7 cellular contexts compared by ENCODE assay signal in genomic region chr17:9021985-9022552, GRCh38. TPM values are rescaled to one million over a fixed set of nuclear protein-coding genes. Genes with fewer than 3 reads are reported as not detected.
DNase-seq lines count a peak whose midpoint lies in the region; ATAC-seq, FAIRE-seq and TF ChIP-seq lines count a peak whose summit lies in the region.

No MANE protein-coding gene starts in this region.

- FAIRE-seq in GM19239 (lab: Jason Lieb, UNC) (no peak), H1 (lab: Jason Lieb, UNC) (no peak)

- H3K23me2 ChIP-seq in H1 (ENCODE audit: low read depth, low read length), result peaks cover 18% of the 10 kb centered on the region; the same call in 1 of the 2 replicates

- H3K79me2 ChIP-seq in H1 (ENCODE audit: control insufficient read depth in 1 of 2, insufficient read depth in 2 of 2, low read length in 2 of 2), result no peaks in the 10 kb centered on the region

- H3K79me1 ChIP-seq in H1 (ENCODE audit: low read depth, low read length), result no peaks in the 10 kb centered on the region

- TF ChIP-seq CTCF in RWPE2 (IDR thresholded peaks at IDR 0.05; ENCODE audit: poor library complexity, severe bottlenecking) (no peak), H1 (IDR thresholded peaks at IDR 0.05; ENCODE audit: control extremely low read depth in 1 of 3, insufficient read depth in 1 of 3, low read depth in 1 of 3, low read length in 3 of 3) (no peak)

- peak overlapping the region; percentile 73 for H4K8ac ChIP-seq in H1 (ENCODE audit: extremely low read depth, insufficient read depth, low read length)

- POLR2A ChIA-PET in H1 (lab: Charles Lee; ENCODE audit: partially characterized antibody), result interaction anchor here (1.5 to 1.7 kb wide), 2 partner anchors 18 to 19 kb away, joined by 4 to 7 read pairs; no protein-coding TSS in a partner anchor

- no peak overlapping the region for H4K5ac ChIP-seq in H1 (ENCODE audit: insufficient read length, low read depth, low read length)

- H4K20me1 ChIP-seq in H1 (replicated peaks in 1 of 2; ENCODE audit: control insufficient read depth in 1 of 2, insufficient read depth in 2 of 2, low read length in 2 of 2), result peaks cover 2 to 9% of the 10 kb centered on the region in 2 experiments

- no peak overlapping the region for H2AFZ ChIP-seq in H1 (ENCODE audit: low read length)

- DNase-seq in GM19239 (ENCODE audit: insufficient read length, low spot score) (peak; percentile 20), RWPE2 (ENCODE audit: low spot score) (no peak), H1 (ENCODE audit: low read depth in 1 of 2, low spot score in 2 of 2) (peak in 1 of 2 experiments; percentile 73), AG08395 (ENCODE audit: low spot score) (no peak)

- H2BK120ac ChIP-seq in H1 (replicated peaks; ENCODE audit: low read depth, low read length), result no peak overlapping the region

- H3K36me3 ChIP-seq in RWPE2 (ENCODE audit: low read depth) (no peaks in the 10 kb centered on the region), H1 (ENCODE audit: control insufficient read depth in 2 of 4, insufficient read depth in 4 of 4, low read length in 3 of 4) (peaks cover 0 to 16% (median 0%) of the 10 kb centered on the region in 4 experiments; a peak in 1 of 8 replicates), muscle layer of colon (ENCODE audit: insufficient read depth, low read length) (no peaks in the 10 kb centered on the region)

- H3K27ac ChIP-seq in RWPE2 (ENCODE audit: poor library complexity, severe bottlenecking), result no peak overlapping the region
- no peak overlapping the region for H3K27ac ChIP-seq in H1 (ENCODE audit: low read depth, low read length)
- peak overlapping the region; percentile 52 for H3K27ac ChIP-seq in muscle layer of colon (ENCODE audit: low read depth, low read length)

- CTCF ChIA-PET in H1 (lab: Charles Lee; ENCODE audit: partially characterized antibody), result interaction anchor here (4.0 to 4.5 kb wide), 2 partner anchors 18 to 25 kb away, joined by 35 to 38 read pairs; no protein-coding TSS in a partner anchor

- 2% methylated on average over 27 of the region's 76 CpGs; no CpG with 5 or more reads in 1 of the 2 experiments for WGBS in H1 (ENCODE audit: extremely low coverage in 1 of 2, insufficient coverage in 1 of 2, insufficient read length in 1 of 2, insufficient replicate concordance in 2 of 2, low coverage in 1 of 2, low lambda C conversion rate in 2 of 2, missing lambda C conversion rate in 1 of 2), 2 experiments

- no peak overlapping the region for H4K91ac ChIP-seq in H1 (replicated peaks; ENCODE audit: insufficient read length, low read length)

- H3K4me1 ChIP-seq in RWPE2 (ENCODE audit: insufficient read depth, poor library complexity, severe bottlenecking), result no peaks in the 10 kb centered on the region
- H3K4me1 ChIP-seq in H1 (replicated peaks in 1 of 4; ENCODE audit: control insufficient read depth in 3 of 4, insufficient read depth in 4 of 4, low read length in 3 of 4), result peaks cover 10 to 28% (median 18%) of the 10 kb centered on the region in 4 experiments
- peaks cover 9% of the 10 kb centered on the region for H3K4me1 ChIP-seq in muscle layer of colon (ENCODE audit: insufficient read depth, low read length)

- TF ChIP-seq RAD21 in H1 (IDR thresholded peaks at IDR 0.05 in 1 of 2, conservative IDR thresholded peaks at IDR 0.05 in 1 of 2; ENCODE audit: low read depth in 2 of 2, low read length in 2 of 2), result no peak

- peak; percentile 70 for ATAC-seq in RWPE2 (ENCODE audit: low read depth)
- ATAC-seq in GM19328 (IDR thresholded peaks at IDR 0.05; ENCODE audit: unreplicated experiment), result no peak
- ATAC-seq in GM21515 (IDR thresholded peaks at IDR 0.05; ENCODE audit: unreplicated experiment), result no peak

- no peaks in the 10 kb centered on the region for H3K9me3 ChIP-seq in RWPE2 (ENCODE audit: severe bottlenecking)
- no peaks in the 10 kb centered on the region for H3K9me3 ChIP-seq in H1 (ENCODE audit: insufficient read depth in 2 of 2, low read depth in 1 of 2, low read length in 1 of 2)
- no peaks in the 10 kb centered on the region for H3K9me3 ChIP-seq in muscle layer of colon (ENCODE audit: low read length)

- H3K4ac ChIP-seq in H1 (replicated peaks; ENCODE audit: insufficient read length, low read depth, low read length), result no peak overlapping the region

- H3K9ac ChIP-seq in H1 (replicated peaks in 1 of 4; ENCODE audit: extremely low read depth in 1 of 4, low read depth in 3 of 4, low read length in 3 of 4) (no peak overlapping the region), muscle layer of colon (ENCODE audit: low read length) (no peak overlapping the region)

- TF ChIP-seq EP300 in H1 (IDR thresholded peaks at IDR 0.05; ENCODE audit: borderline replicate concordance in 1 of 2, low read depth in 2 of 2, low read length in 2 of 2), result no peak

- H2AK5ac ChIP-seq in H1 (ENCODE audit: low read depth, low read length), result no peak overlapping the region

- H2BK15ac ChIP-seq in H1 (ENCODE audit: low read length), result no peak overlapping the region; the same call in 1 of the 2 replicates

- H3K18ac ChIP-seq in H1 (ENCODE audit: extremely low read depth, low read length), result peak overlapping the region; percentile 78; the same call in 1 of the 2 replicates

- no peak overlapping the region for H3K23ac ChIP-seq in H1 (ENCODE audit: insufficient read length)

- no peak overlapping the region for H3K14ac ChIP-seq in H1 (ENCODE audit: insufficient read length)

- no peak for TF ChIP-seq POLR2A in H1 (IDR thresholded peaks at IDR 0.05; ENCODE audit: control extremely low read depth in 1 of 2, low read depth in 2 of 2, low read length in 2 of 2)

- no peak overlapping the region for H2BK5ac ChIP-seq in H1 (ENCODE audit: low read depth, low read length)

- H3K4me3 ChIP-seq in RWPE2 (ENCODE audit: severe bottlenecking) (peak overlapping the region; percentile 61), H1 (ENCODE audit: extremely low read depth in 1 of 4, insufficient read depth in 2 of 4, low read depth in 3 of 4, low read length in 4 of 4) (peak overlapping the region; percentile 39 to 66 (median 48)), muscle layer of colon (ENCODE audit: low read depth in 1 of 2, low read length in 2 of 2) (peak overlapping the region; percentile 59 to 80)

- H2BK12ac ChIP-seq in H1 (ENCODE audit: low read depth, low read length), result peak overlapping the region; percentile 99; the same call in 1 of the 2 replicates

- no peak overlapping the region for H2BK20ac ChIP-seq in H1 (ENCODE audit: low read length)

- H3K27me3 ChIP-seq in RWPE2 (ENCODE audit: insufficient read depth, poor library complexity, severe bottlenecking), result peaks cover 26% of the 10 kb centered on the region
- H3K27me3 ChIP-seq in H1 (replicated peaks in 1 of 4; ENCODE audit: control insufficient read depth in 3 of 4, extremely low read depth in 1 of 4, insufficient read depth in 3 of 4, low read length in 3 of 4), result peaks cover 48 to 89% (median 73%) of the 10 kb centered on the region in 4 experiments
- H3K27me3 ChIP-seq in muscle layer of colon (ENCODE audit: control insufficient read depth in 1 of 2, insufficient read depth in 2 of 2, low read length in 2 of 2), result peaks cover 0 to 14% of the 10 kb centered on the region in 2 donors

- H3K4me2 ChIP-seq in H1 (ENCODE audit: insufficient read depth in 1 of 2, low read depth in 2 of 2, low read length in 2 of 2), result peak overlapping the region; percentile 69 to 78

- no peak overlapping the region for H3K56ac ChIP-seq in H1 (replicated peaks; ENCODE audit: insufficient read length, low read depth, low read length)

TF ChIP-seq in H1, 55 proteins besides CTCF, POLR2A, EP300 and RAD21:
- TF ChIP-seq SP1 (IDR thresholded peaks at IDR 0.05; ENCODE audit: low read depth, low read length) (no peak), KDM4A (IDR thresholded peaks at IDR 0.05; ENCODE audit: low read depth, low read length, severe bottlenecking) (peak; percentile 30)
- TF ChIP-seq, protein P1, sequence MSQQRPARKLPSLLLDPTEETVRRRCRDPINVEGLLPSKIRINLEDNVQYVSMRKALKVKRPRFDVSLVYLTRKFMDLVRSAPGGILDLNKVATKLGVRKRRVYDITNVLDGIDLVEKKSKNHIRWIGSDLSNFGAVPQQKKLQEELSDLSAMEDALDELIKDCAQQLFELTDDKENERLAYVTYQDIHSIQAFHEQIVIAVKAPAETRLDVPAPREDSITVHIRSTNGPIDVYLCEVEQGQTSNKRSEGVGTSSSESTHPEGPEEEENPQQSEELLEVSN (IDR thresholded peaks at IDR 0.05), result 0 out of 2 replicates have a peak, but pooled peaks have one; percentile 8

RNA-seq across cellular contexts. Expression of gene NTN1, which starts 0.8 kb away (rescaled TPM):
- 2.0 and 2.3 TPM in 2 replicates for total RNA-seq in H1 (2021; fragmentation: NEBNext Ultra II Directional; extraction: Animal tissue kit (Norgen Biotek cat#: 25700))
- polyA plus RNA-seq in H1 (2011; rRNA removed), result 2.0 and 3.6 TPM in 2 replicates
- 2.2 TPM for polyA plus RNA-seq in H1 (2011; cell fraction: cytosol; rRNA removed)
- 4.4 TPM for polyA plus RNA-seq in H1 (2011; cell fraction: nucleus; rRNA removed)
- 1.5 to 2.2 TPM (median 2.1 TPM) in 4 replicates for polyA plus RNA-seq in H1 (2012, experiment 1 of 2)
- 1.9 TPM for polyA plus RNA-seq in H1 (2012, experiment 2 of 2)
- polyA plus RNA-seq in H1 (2013, experiment 1 of 2), result 2.0 TPM
- polyA plus RNA-seq in H1 (2013, experiment 2 of 2), result 2.1 TPM
- polyA minus RNA-seq in H1 (2011; rRNA and poly(A)+ RNA removed), result 1.2 and 1.4 TPM in 2 replicates
- polyA minus RNA-seq in H1 (2011; cell fraction: cytosol; rRNA and poly(A)+ RNA removed), result 2.0 TPM
- polyA minus RNA-seq in H1 (2011; cell fraction: nucleus; rRNA and poly(A)+ RNA removed), result 6.2 TPM

RNA-seq across cellular contexts. Expression of gene PIK3R5, which starts 56.6 kb away (rescaled TPM):
- total RNA-seq in H1 (2021; fragmentation: NEBNext Ultra II Directional; extraction: Animal tissue kit (Norgen Biotek cat#: 25700)), result 4.3 and 4.5 TPM in 2 replicates
- 2.7 and 4.2 TPM in 2 replicates for polyA plus RNA-seq in H1 (2011; rRNA removed)
- 2.9 TPM for polyA plus RNA-seq in H1 (2011; cell fraction: cytosol; rRNA removed)
- 6.8 TPM for polyA plus RNA-seq in H1 (2011; cell fraction: nucleus; rRNA removed)
- polyA plus RNA-seq in H1 (2012, experiment 1 of 2), result 3.5 to 6.0 TPM (median 3.9 TPM) in 4 replicates
- 2.5 TPM for polyA plus RNA-seq in H1 (2012, experiment 2 of 2)
- 3.0 TPM for polyA plus RNA-seq in H1 (2013, experiment 1 of 2)
- 2.9 TPM for polyA plus RNA-seq in H1 (2013, experiment 2 of 2)
- 4.7 and 5.2 TPM in 2 replicates for polyA minus RNA-seq in H1 (2011; rRNA and poly(A)+ RNA removed)
- 4.8 TPM for polyA minus RNA-seq in H1 (2011; cell fraction: cytosol; rRNA and poly(A)+ RNA removed)
- 6.2 TPM for polyA minus RNA-seq in H1 (2011; cell fraction: nucleus; rRNA and poly(A)+ RNA removed)
